ENCODE assay signal across 8 cellular contexts in the genomic region with DNA sequence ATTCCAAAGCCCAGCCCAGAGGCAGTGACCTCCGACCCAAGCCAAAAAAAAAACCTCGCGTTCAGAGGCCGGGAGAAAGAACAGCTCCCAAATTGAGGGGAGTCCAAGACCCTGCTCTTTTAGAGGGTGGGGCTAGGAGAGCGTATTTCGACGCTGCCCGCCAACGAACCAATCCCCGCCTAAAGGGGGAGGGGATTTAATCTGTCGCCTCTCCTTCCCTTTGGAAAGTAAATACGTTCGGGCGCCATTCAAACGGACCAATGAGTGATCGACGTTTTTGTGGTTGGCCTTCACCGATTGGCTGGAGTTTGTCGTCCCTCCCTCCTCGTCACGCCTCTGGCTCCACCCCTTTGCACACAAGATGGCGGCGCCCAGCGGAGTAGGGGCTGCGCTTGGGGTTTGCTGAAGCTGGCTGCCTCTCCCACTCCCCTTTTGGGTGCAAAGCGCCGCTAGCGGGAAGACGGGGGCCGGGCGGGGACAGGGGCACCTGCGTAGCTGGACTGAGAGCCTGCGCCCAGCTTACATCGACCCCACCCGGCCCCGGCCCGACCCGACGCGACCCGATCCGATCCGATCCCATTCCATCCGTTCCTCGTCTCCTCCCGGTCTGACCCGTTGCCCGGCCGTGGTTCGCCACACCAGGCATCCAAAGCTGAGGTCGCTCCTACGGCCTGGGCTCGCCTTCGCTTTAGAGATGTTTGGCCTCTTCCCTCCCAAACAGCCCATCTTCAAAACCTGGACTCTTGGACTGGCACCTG. TPM values are rescaled to one million over a fixed set of nuclear protein-coding genes. Genes with fewer than 3 reads are reported as not detected.
DNase-seq lines count a peak whose midpoint lies in the region; ATAC-seq and TF ChIP-seq lines count a peak whose summit lies in the region.

Gene RNF26, plus strand, starts transcription at position 355 of the 758 bp plus-strand sequence. CDS start 596 bp downstream, outside the sequence.

- H3K14ac ChIP-seq in IMR-90 (replicated peaks; ENCODE audit: low read depth, low read length), result peak within 1 kb of the TSS; percentile 95

- H2AK9ac ChIP-seq in IMR-90 (replicated peaks; ENCODE audit: low read depth, low read length, poor library complexity), result peak within 1 kb of the TSS; percentile 94

- peak within 1 kb of the TSS; percentile 40 for H2BK120ac ChIP-seq in IMR-90 (ENCODE audit: low read depth, low read length)

- CTCF ChIA-PET in IMR-90 (lab: Yijun Ruan, JAX), result no interaction called here

- no peaks in the 10 kb centered on the region for H3K9me3 ChIP-seq in IMR-90 (ENCODE audit: control insufficient read depth, insufficient read depth, low read length)
- no peaks in the 10 kb centered on the region for H3K9me3 ChIP-seq in mononuclear cell (ENCODE audit: low read depth, low read length)

- H3K27me3 ChIP-seq in IMR-90 (ENCODE audit: control insufficient read depth, insufficient read depth, low read length), result no peaks in the 10 kb centered on the region
- peaks cover 8% of the 10 kb centered on the region for H3K27me3 ChIP-seq in mononuclear cell (ENCODE audit: insufficient read depth, low read length)

- peak within 1 kb of the TSS; percentile 8; the same call in 1 of the 3 replicates for H2BK15ac ChIP-seq in IMR-90 (ENCODE audit: low read depth, low read length)

- TF ChIP-seq CTCF in IMR-90 (conservative IDR thresholded peaks at IDR 0.05; ENCODE audit: low read depth, low read length) (no peak), epithelial cell of esophagus (IDR thresholded peaks at IDR 0.05; ENCODE audit: insufficient read depth, low read depth, low read length, missing control alignments) (no peak)

- peak within 1 kb of the TSS; percentile 79 for H3K27ac ChIP-seq in IMR-90 (ENCODE audit: insufficient read depth, low read length)

- dilution Hi-C loops in IMR-90 (cut with HindIII; ENCODE audit: low sequenced_read_pairs, unreplicated experiment), result no loop called here

- no peak within 1 kb of the TSS for H2BK20ac ChIP-seq in IMR-90 (ENCODE audit: low read depth, low read length)

- TF ChIP-seq RAD21 in IMR-90 (IDR thresholded peaks at IDR 0.05; ENCODE audit: low read length), result no peak

- POLR2A ChIA-PET in IMR-90 (lab: Charles Lee; ENCODE audit: unreplicated experiment), result interaction anchor here (0.5 to 0.6 kb wide), 4 partner anchors 9 to 277 kb away, joined by 3 to 4 read pairs (median 4); partner anchors contain the start of gene HYOU1

- peaks cover 15 to 35% of the 10 kb centered on the region in 2 experiments; a peak in 3 of 4 replicates for H3K79me1 ChIP-seq in IMR-90 (ENCODE audit: low read depth in 1 of 2, low read length in 2 of 2)

- peak within 1 kb of the TSS; percentile 90 for H3K9ac ChIP-seq in IMR-90 (ENCODE audit: low read depth, low read length)

- peaks cover 14% of the 10 kb centered on the region for H3K9me1 ChIP-seq in IMR-90 (ENCODE audit: insufficient read depth, low read length)

- H3K36me3 ChIP-seq in IMR-90 (ENCODE audit: control insufficient read depth, insufficient read depth, low read length), result peaks cover 2% of the 10 kb centered on the region; the same call in 1 of the 2 replicates

- peak within 1 kb of the TSS; percentile 83 for H3K56ac ChIP-seq in IMR-90 (ENCODE audit: extremely low read depth, insufficient read depth, low read length)

- H3K4me2 ChIP-seq in IMR-90 (ENCODE audit: low read depth, low read length), result peak within 1 kb of the TSS; percentile 79

- H3K23ac ChIP-seq in IMR-90 (ENCODE audit: low read depth, low read length), result peak within 1 kb of the TSS; percentile 60

- H3K4me1 ChIP-seq in IMR-90 (ENCODE audit: control insufficient read depth, insufficient read depth, low read length), result peaks cover 21% of the 10 kb centered on the region
- peaks cover 23% of the 10 kb centered on the region for H3K4me1 ChIP-seq in mononuclear cell (ENCODE audit: insufficient read depth, low read length)

- H2BK5ac ChIP-seq in IMR-90 (ENCODE audit: low read depth, low read length, poor library complexity, severe bottlenecking), result peak within 1 kb of the TSS; percentile 77

- peak; percentile 98 for DNase-seq in DMS 273 (lab: John Stamatoyannopoulos, UW; ENCODE audit: unreplicated experiment)
- peak; percentile 98 for DNase-seq in IMR-90
- peak; percentile 100 for DNase-seq in OCI-M1 (lab: John Stamatoyannopoulos, UW)
- peak; percentile 92 for DNase-seq in activated T-cell treated with anti-CD3 and anti-CD28 coated beads for 4 hours
- DNase-seq in epithelial cell of esophagus (ENCODE audit: low read depth), result peak; percentile 98
- DNase-seq in stimulated activated CD8-positive, alpha-beta memory T cell treated with anti-CD3 and anti-CD28 coated beads, Interleukin-4, amount 100 ng/mL, for 1 hour (ENCODE audit: low read depth in 2 of 2, low spot score in 1 of 2), result peak; percentile 85 to 89

- peak within 1 kb of the TSS; percentile 91 for H4K91ac ChIP-seq in IMR-90 (ENCODE audit: insufficient read depth, low read depth, low read length)

- in situ Hi-C loops in IMR-90 (cut with MboI; ENCODE audit: low sequenced_read_pairs), result no loop called here

- peak within 1 kb of the TSS; percentile 68 to 86 for H4K8ac ChIP-seq in IMR-90 (ENCODE audit: low read depth in 2 of 2, low read length in 2 of 2)

- 0% methylated on average over 21 of the region's 54 CpGs; no CpG with 5 or more reads in 1 of the 2 experiments for WGBS in IMR-90 (ENCODE audit: extremely low coverage in 2 of 2, insufficient read length in 1 of 2), 2 experiments

- no peak within 1 kb of the TSS for H3K18ac ChIP-seq in IMR-90 (ENCODE audit: low read depth, low read length)

- ATAC-seq in GM21528 (IDR thresholded peaks at IDR 0.05; ENCODE audit: low FRiP score, unreplicated experiment) (peak; percentile 91), IMR-90 (ENCODE audit: low read depth) (peak; percentile 64)

- peak; percentile 75 for TF ChIP-seq POLR2A in IMR-90 (IDR thresholded peaks at IDR 0.05; ENCODE audit: low read depth, low read length)

- TSS peak; percentile 83 for BruUV-seq in IMR-90 (replicated peaks; lab: Mats Ljungman, UMichigan)

- peak within 1 kb of the TSS; percentile 28 for H4K5ac ChIP-seq in IMR-90 (ENCODE audit: low read depth, low read length)

- H3K4ac ChIP-seq in IMR-90 (ENCODE audit: low read depth, low read length), result peak within 1 kb of the TSS; percentile 94

- H3K4me3 ChIP-seq in IMR-90 (ENCODE audit: insufficient read depth, low read depth, low read length), result peak within 1 kb of the TSS; percentile 77
- peak within 1 kb of the TSS; percentile 75 for H3K4me3 ChIP-seq in epithelial cell of esophagus (ENCODE audit: low read length)
- peak within 1 kb of the TSS; percentile 81 for H3K4me3 ChIP-seq in mononuclear cell (ENCODE audit: low read length)

- H2AFZ ChIP-seq in IMR-90 (replicated peaks; ENCODE audit: low read length, poor library complexity), result peak within 1 kb of the TSS; percentile 92

- H4K20me1 ChIP-seq in IMR-90 (ENCODE audit: insufficient read depth, low read length), result peaks cover 5% of the 10 kb centered on the region; the same call in 1 of the 2 replicates

- H2AK5ac ChIP-seq in IMR-90 (ENCODE audit: low read depth, low read length), result peak within 1 kb of the TSS; percentile 99

- intact Hi-C loops in IMR-90 (cut with micrococcal nuclease), result no loop called here

TF ChIP-seq in IMR-90, 13 proteins besides CTCF, POLR2A, EP300 and RAD21:
- TF ChIP-seq MAZ (IDR thresholded peaks at IDR 0.05; ENCODE audit: borderline replicate concordance, low read depth, low read length) (peak; percentile 60; the same call in 1 of the 2 replicates), MXI1 (IDR thresholded peaks at IDR 0.05; ENCODE audit: borderline replicate concordance, low read depth, low read length) (peak; percentile 18; the same call in 1 of the 2 replicates), NFE2L2 (IDR thresholded peaks at IDR 0.05; ENCODE audit: low read depth, low read length) (no peak), CEBPB (IDR thresholded peaks at IDR 0.05; ENCODE audit: low read depth, low read length) (no peak), RCOR1 (IDR thresholded peaks at IDR 0.05; ENCODE audit: insufficient replicate concordance, low read length) (no peak)

RNA-seq across cellular contexts. Expression of gene RNF26, which starts in this region (rescaled TPM):
- total RNA-seq in IMR-90 (2012; rRNA removed) (3.4 and 3.6 TPM in 2 replicates), mononuclear cell (6.2 TPM)
- 36.7 and 38.1 TPM in 2 replicates for polyA plus RNA-seq in IMR-90 (2012; rRNA removed)
- 34.0 and 44.0 TPM in 2 replicates for polyA plus RNA-seq in IMR-90 (2012; cell fraction: cytosol; rRNA removed)
- polyA plus RNA-seq in IMR-90 (2012; cell fraction: nucleus; rRNA removed; ENCODE audit: low replicate concordance), result 7.8 and 14.3 TPM in 2 replicates

Comparison
In these comparisons a context has a peak if more than half of its experiments do, and no peak if none do; other contexts are left out.
1. Peak in every context shown above with its lines: DNase-seq, ATAC-seq, H3K4me3 ChIP-seq and H3K27ac ChIP-seq.